In genomic region chr5:124538196-124538595, GRCh38 we compare ENCODE assay signal across 1 cellular context.
TF ChIP-seq lines count a peak whose summit lies in the region.

No MANE protein-coding gene starts in this region.

TF ChIP-seq in SK-N-SH treated with all-trans-retinoic acid at 6 μM for 48 hours, 23 proteins besides CTCF, POLR2A, EP300 and RAD21 (continued from another document):
- TF ChIP-seq TSHZ2 (CRISPR knock-in tag; IDR thresholded peaks at IDR 0.05) (no peak), ESRRG (CRISPR knock-in tag; IDR thresholded peaks at IDR 0.05) (no peak), TOX (CRISPR knock-in tag; IDR thresholded peaks at IDR 0.05; ENCODE audit: borderline replicate concordance) (no peak), ZNF565 (CRISPR knock-in tag; conservative IDR thresholded peaks at IDR 0.05; ENCODE audit: low read depth) (no peak), ZNF70 (CRISPR knock-in tag; IDR thresholded peaks at IDR 0.05) (no peak), ARNTL (CRISPR knock-in tag; IDR thresholded peaks at IDR 0.05; ENCODE audit: borderline replicate concordance, low read depth) (no peak), ZFP3 (CRISPR knock-in tag; IDR thresholded peaks at IDR 0.05) (no peak)
